Comparison of ENCODE assay signal across 8 cellular contexts in genomic region chr9:87812375-87813118, GRCh38.
DNase-seq lines count a peak whose midpoint lies in the region; ATAC-seq and TF ChIP-seq lines count a peak whose summit lies in the region.

No MANE protein-coding gene starts in this region.

- no peaks in the 10 kb centered on the region for H3K4me1 ChIP-seq in PC-9 (replicated peaks; ENCODE audit: insufficient read depth)
- H3K4me1 ChIP-seq in mucosa of descending colon (ENCODE audit: low read depth): no peaks in the 10 kb centered on the region

- H3K4me2 ChIP-seq in PC-9: no peak overlapping the region

- TF ChIP-seq CTCF in PC-9 (conservative IDR thresholded peaks at IDR 0.05) (peak; percentile 98), chondrocyte (IDR thresholded peaks at IDR 0.05) (peak; percentile 92), mucosa of descending colon (IDR thresholded peaks at IDR 0.05) (peak; percentile 37), type B pancreatic cell (conservative IDR thresholded peaks at IDR 0.05) (peak; percentile 86)

- H3K9me3 ChIP-seq in PC-9 (ENCODE audit: insufficient read depth, low read depth): no peaks in the 10 kb centered on the region; the same call in 1 of the 2 replicates
- H3K9me3 ChIP-seq in mucosa of descending colon: no peaks in the 10 kb centered on the region

- no peaks in the 10 kb centered on the region for H4K20me1 ChIP-seq in PC-9 (ENCODE audit: insufficient read depth)

- H3K27ac ChIP-seq in PC-9: no peak overlapping the region

- POLR2A ChIA-PET in PC-9 (lab: Charles Lee; ENCODE audit: unreplicated experiment): interaction anchor here (0.6 kb wide), 2 partner anchors 99 to 212 kb away, joined by 4 read pairs; no protein-coding TSS in a partner anchor

- no TSS peak for BruUV-seq in PC-9 (replicated peaks; lab: Mats Ljungman, UMichigan)

- H3K4me3 ChIP-seq in PC-9: no peak overlapping the region
- no peak overlapping the region for H3K4me3 ChIP-seq in mucosa of descending colon

- H3K4me1 Mint-ChIP-seq in chondrocyte (ENCODE audit: low read depth): peaks cover 18% of the 10 kb centered on the region
- H3K4me1 Mint-ChIP-seq in type B pancreatic cell (ENCODE audit: unreplicated experiment): peaks cover 14% of the 10 kb centered on the region

- H3K36me3 Mint-ChIP-seq in chondrocyte (ENCODE audit: low read depth) (no peaks in the 10 kb centered on the region), type B pancreatic cell (no peaks in the 10 kb centered on the region)

- H3K27me3 Mint-ChIP-seq in chondrocyte (ENCODE audit: low read depth): peaks cover 11% of the 10 kb centered on the region
- H3K27me3 Mint-ChIP-seq in type B pancreatic cell: no peaks in the 10 kb centered on the region

- no peaks in the 10 kb centered on the region for H3K27me3 ChIP-seq in PC-9 (ENCODE audit: insufficient read depth, low read depth)

- ATAC-seq in mucosa of descending colon: peak; percentile 24

- H3F3A ChIP-seq in PC-9 (ENCODE audit: insufficient read depth, low read depth): no peaks in the 10 kb centered on the region

- no peak overlapping the region for H3K4me3 Mint-ChIP-seq in chondrocyte (ENCODE audit: unreplicated experiment)
- H3K4me3 Mint-ChIP-seq in type B pancreatic cell: no peak overlapping the region

- no peaks in the 10 kb centered on the region for H3K79me2 ChIP-seq in PC-9 (ENCODE audit: low read depth)

- no peaks in the 10 kb centered on the region for H3K36me3 ChIP-seq in PC-9 (ENCODE audit: low read depth)
- no peaks in the 10 kb centered on the region for H3K36me3 ChIP-seq in mucosa of descending colon (ENCODE audit: low read depth)

- H3K27ac Mint-ChIP-seq in chondrocyte (ENCODE audit: unreplicated experiment) (peak overlapping the region; percentile 38), type B pancreatic cell (no peak overlapping the region)

- peaks cover 3% of the 10 kb centered on the region for H3K9me3 Mint-ChIP-seq in chondrocyte (ENCODE audit: low read depth)
- H3K9me3 Mint-ChIP-seq in type B pancreatic cell: peaks cover 5% of the 10 kb centered on the region

- intact Hi-C loops in PC-9 (cut with micrococcal nuclease; ENCODE audit: unreplicated experiment): loop anchor here (1.0 to 2.0 kb wide), 4 partner anchors 86 to 476 kb away; partner anchors contain the start of gene CTSL
- intact Hi-C loops in mucosa of descending colon (cut with DNase I, micrococcal nuclease): no loop called here

- H2AFZ ChIP-seq in PC-9: no peak overlapping the region

- DNase-seq in NCI-H82 (lab: John Stamatoyannopoulos, UW): peak; percentile 24
- no peak for DNase-seq in NCI-H82 treated with DMSO at 0.1 percent for 48 hours (lab: John Stamatoyannopoulos, UW; ENCODE audit: unreplicated experiment)
- DNase-seq in PC-9: peak; percentile 38 to 39
- no peak for DNase-seq in chondrocyte (ENCODE audit: low spot score)
- DNase-seq in mucosa of descending colon: peak in 1 of 3 donors; percentile 18
- no peak for DNase-seq in type B pancreatic cell (ENCODE audit: extremely low spot score, unreplicated experiment)
- DNase-seq in T1000 (lab: John Stamatoyannopoulos, UW): no peak
- DNase-seq in cerebellar nuclear complex (lab: John Stamatoyannopoulos, UW): no peak

- CTCF ChIA-PET in PC-9 (lab: Charles Lee): interaction anchor here (0.6 to 1.1 kb wide), 5 partner anchors 42 to 128 kb away, joined by 3 to 5 read pairs (median 3); partner anchors contain the start of gene CTSL

- H3K9me2 ChIP-seq in PC-9 (ENCODE audit: insufficient read depth): no peaks in the 10 kb centered on the region

Comparison
In these comparisons a context has a peak if more than half of its experiments do, and no peak if none do; other contexts are left out.
1. DNase-seq: peak in NCI-H82 (single experiment) and PC-9 (2 of 2); none in NCI-H82 treated with DMSO at 0.1 percent for 48 hours (single experiment), chondrocyte (single experiment), type B pancreatic cell (single experiment), T1000 (single experiment) and cerebellar nuclear complex (0 of 2).
2. CTCF ChIP-seq: peak in every context shown above with its lines; median percentile 98 in PC-9; 92 in chondrocyte; 86 in type B pancreatic cell; 37 in mucosa of descending colon.